ENCODE assay signal across 1 cellular context in genomic region chr17:47323382-47324223, GRCh38.
TF ChIP-seq lines count a peak whose summit lies in the region.

A gene with protein sequence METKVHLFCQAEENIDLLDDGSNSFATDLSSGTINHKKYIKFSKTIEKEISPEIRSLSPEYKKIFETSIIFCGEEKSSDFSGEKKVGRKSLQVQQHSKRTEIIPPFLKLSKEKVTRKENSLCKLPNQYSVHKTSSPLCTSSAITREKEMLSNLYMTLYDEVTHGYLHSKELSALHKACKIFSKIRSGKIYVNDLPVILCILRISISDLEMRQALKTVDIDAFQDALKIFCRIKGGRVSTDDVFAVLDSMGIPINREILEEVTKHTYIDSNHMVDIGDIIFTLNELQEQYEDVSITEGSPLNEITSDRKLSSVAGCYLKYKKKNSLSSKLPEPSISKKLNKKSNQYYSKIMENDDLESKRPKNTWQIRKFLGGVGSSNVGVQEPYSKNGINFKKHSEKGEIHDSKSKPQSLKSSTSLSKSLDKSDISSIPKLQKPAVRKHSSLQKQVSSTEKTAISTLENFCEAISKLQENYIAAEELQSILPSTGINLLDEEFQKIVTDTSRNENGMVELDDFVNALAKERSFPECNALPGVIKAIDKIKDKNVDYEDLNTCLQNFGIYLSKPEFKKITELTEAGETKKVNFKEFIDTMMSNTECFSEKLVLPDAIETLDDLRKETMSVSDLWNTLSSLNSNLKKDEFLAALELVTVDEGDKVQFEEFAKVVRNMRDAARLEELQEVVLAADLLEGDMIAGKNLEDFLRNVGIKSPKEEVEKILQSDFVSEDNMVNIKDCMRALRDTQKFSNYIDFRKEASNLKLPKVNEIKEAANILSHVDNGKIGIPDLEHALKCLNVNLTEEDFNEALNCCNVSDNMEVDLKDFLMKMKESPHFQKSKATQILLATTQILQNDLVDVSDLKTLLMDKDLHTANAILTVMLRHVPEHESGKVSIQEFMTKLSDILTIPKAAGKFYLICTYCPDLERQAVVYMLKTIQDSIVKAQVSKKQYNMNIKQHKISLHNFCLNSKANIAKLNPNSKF (plus strand): TSS chr17:47323955. CDS start chr17:47328354, 4,399 bp downstream.

TF ChIP-seq in A549, 52 proteins besides CTCF, POLR2A, EP300 and RAD21 (continued from another document):
- TF ChIP-seq REST (IDR thresholded peaks at IDR 0.05) (peak; percentile 31; the same call in 1 of the 2 replicates), BHLHE40 (IDR thresholded peaks at IDR 0.05; ENCODE audit: low read depth, low read length) (no peak)
